1 cellular context compared by ENCODE assay signal in the genomic region with DNA sequence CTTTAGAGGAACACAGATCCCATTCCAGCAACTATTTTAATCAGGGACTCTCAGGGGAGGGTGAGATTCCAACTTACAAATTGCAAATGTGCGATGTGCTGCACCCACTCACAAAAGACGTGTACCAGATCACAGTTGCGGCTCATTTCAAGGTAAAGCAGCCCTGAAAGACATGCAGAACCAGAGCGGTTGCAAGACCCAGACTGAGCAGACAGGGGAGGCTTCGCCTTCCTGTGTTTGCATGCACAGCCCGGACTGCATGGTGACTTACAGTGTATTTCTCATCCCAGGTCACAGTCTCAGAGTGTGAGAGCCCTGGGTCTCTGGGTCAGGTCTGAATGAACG.
TF ChIP-seq lines count a peak whose summit lies in the region.

No MANE protein-coding gene starts in this region.

TF ChIP-seq in H1, 55 proteins besides CTCF, POLR2A, EP300 and RAD21 (continued from another document):
- TF ChIP-seq RXRA (IDR thresholded peaks at IDR 0.05; ENCODE audit: insufficient read depth, low read depth, low read length) = no peak
- TF ChIP-seq SIX5 (IDR thresholded peaks at IDR 0.05; ENCODE audit: low read depth, low read length) = no peak
- no peak for TF ChIP-seq CBX8 (IDR thresholded peaks at IDR 0.05; ENCODE audit: borderline replicate concordance, low read depth, low read length)
- no peak for TF ChIP-seq HDAC6 (IDR thresholded peaks at IDR 0.05; ENCODE audit: low read depth, low read length)
- TF ChIP-seq, protein P1, sequence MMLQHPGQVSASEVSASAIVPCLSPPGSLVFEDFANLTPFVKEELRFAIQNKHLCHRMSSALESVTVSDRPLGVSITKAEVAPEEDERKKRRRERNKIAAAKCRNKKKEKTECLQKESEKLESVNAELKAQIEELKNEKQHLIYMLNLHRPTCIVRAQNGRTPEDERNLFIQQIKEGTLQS (IDR thresholded peaks at IDR 0.05; ENCODE audit: insufficient read depth, low read depth, low read length) = no peak
- no peak for TF ChIP-seq EGR1 (IDR thresholded peaks at IDR 0.05; ENCODE audit: borderline replicate concordance, low read depth, low read length)
- TF ChIP-seq CBX5 (IDR thresholded peaks at IDR 0.05; ENCODE audit: low read depth, low read length) = no peak
- no peak for TF ChIP-seq HDAC2 (IDR thresholded peaks at IDR 0.05; ENCODE audit: borderline replicate concordance in 1 of 2, low read depth in 2 of 2, low read length in 2 of 2)
- TF ChIP-seq KDM5A (IDR thresholded peaks at IDR 0.05; ENCODE audit: low read length) = no peak
- no peak for TF ChIP-seq CTBP2 (IDR thresholded peaks at IDR 0.05; ENCODE audit: borderline replicate concordance, insufficient read depth, insufficient read length, low read length)
- no peak for TF ChIP-seq NRF1 (IDR thresholded peaks at IDR 0.05; ENCODE audit: low read depth, low read length)
- TF ChIP-seq TBP (IDR thresholded peaks at IDR 0.05; ENCODE audit: low read depth, low read length) = no peak
- TF ChIP-seq ASH2L (IDR thresholded peaks at IDR 0.05; ENCODE audit: low read length) = no peak
